ENCODE assay signal across 30 cellular contexts in genomic region chr13:98739023-98739422, GRCh38. TPM values are rescaled to one million over a fixed set of nuclear protein-coding genes. Genes with fewer than 3 reads are reported as not detected.
DNase-seq lines count a peak whose midpoint lies in the region; ATAC-seq, FAIRE-seq and TF ChIP-seq lines count a peak whose summit lies in the region.
"Had no signal": no experiment of that assay in that cellular context is flagged by ENCODE, and none has a peak within 500 bp of the region (broad histone marks: within the 10 kb centered on the region; RNA-seq: fewer than 3 reads in every experiment).

No MANE protein-coding gene starts in this region.

- no peak for TF ChIP-seq EP300 in HepG2 (IDR thresholded peaks at IDR 0.05; ENCODE audit: low read depth in 2 of 2, low read length in 2 of 2)
- TF ChIP-seq EP300 in HepG2 (CRISPR knock-in tag; IDR thresholded peaks at IDR 0.05; ENCODE audit: borderline replicate concordance) = no peak

- H3K9me3 ChIP-seq in HepG2 (ENCODE audit: low read length) (peaks cover 15% of the 10 kb centered on the region; the same call in 1 of the 2 replicates), right lobe of liver (no peaks in the 10 kb centered on the region), liver (ENCODE audit: control insufficient read depth in 4 of 4, low read length in 3 of 4) (no peaks in the 10 kb centered on the region)
- H3K9me3 ChIP-seq: BE2C had no signal

- POLR2A ChIA-PET in HepG2 (lab: Yijun Ruan, JAX) = no interaction called here

- no peak overlapping the region for H3K27ac ChIP-seq in HepG2 (ENCODE audit: extremely low read length, insufficient read depth, low read length)
- no peak overlapping the region for H3K27ac ChIP-seq in right lobe of liver
- H3K27ac ChIP-seq in liver (ENCODE audit: low read depth in 1 of 2, low read length in 2 of 2) = no peak overlapping the region
- H3K27ac ChIP-seq: BLaER1 had no signal

- 8% methylated on average over 1 of the region's 1 CpG for WGBS in HepG2 (ENCODE audit: low lambda C conversion rate)
- 43% methylated on average over 1 of the region's 1 CpG for WGBS in right lobe of liver (ENCODE audit: insufficient coverage, low coverage, low lambda C conversion rate, missing lambda C conversion rate)
- 44% methylated on average over 1 of the region's 1 CpG for WGBS in liver

- TF ChIP-seq RAD21 in HepG2 (CRISPR knock-in tag; IDR thresholded peaks at IDR 0.05) (no peak), liver (IDR thresholded peaks at IDR 0.05) (no peak)

- intact Hi-C loops in HepG2 (cut with micrococcal nuclease; ENCODE audit: unreplicated experiment) = no loop called here
- intact Hi-C loops in right lobe of liver (cut with DNase I) = no loop called here

- no peak for FAIRE-seq in HepG2 (lab: Jason Lieb, UNC)
- FAIRE-seq: A204.1, GM12878, GM12892, GM18507 had no signal

- in situ Hi-C loops in HepG2 (cut with HindIII; ENCODE audit: extremely low pct_ligation_motif_present, low pct_unique_long_range_greater_than_20kb) = no loop called here

- no peaks in the 10 kb centered on the region for H3K79me2 ChIP-seq in HepG2 (ENCODE audit: insufficient read depth, low read length)

- DNase-seq in HepG2 (ENCODE audit: low spot score) (no peak), right lobe of liver (no peak), SIG-M5 (lab: John Stamatoyannopoulos, UW) (no peak)
- DNase-seq: 8988T; ACHN; BE2C; C1 segment of cervical spinal cord; CD4-positive, alpha-beta memory T cell; CD4-positive, CD25-positive, alpha-beta regulatory T cell; CD8-positive, alpha-beta memory T cell; COR-L47; DMS 273 treated with DMSO at 0.1 percent for 48 hours; DMS153; DMS53; DMS79; DND-41; EL; GDM1 had no signal

- H3K4me1 ChIP-seq in HepG2 (ENCODE audit: insufficient read depth, low read length) (peaks cover 29% of the 10 kb centered on the region), right lobe of liver (peaks cover 0 to 14% (median 0%) of the 10 kb centered on the region in 4 donors), liver (ENCODE audit: control insufficient read depth in 4 of 4, insufficient read depth in 4 of 4, low read length in 3 of 4) (peaks cover 0 to 19% (median 3%) of the 10 kb centered on the region in 4 donors)
- H3K4me1 ChIP-seq: BE2C, BLaER1 had no signal

- BruUV-seq in HepG2 (replicated peaks; lab: Mats Ljungman, UMichigan) = no TSS peak

- TF ChIP-seq POLR2A in HepG2 (IDR thresholded peaks at IDR 0.05; ENCODE audit: insufficient read depth in 1 of 2, low read depth in 2 of 2, low read length in 2 of 2) (no peak), right lobe of liver (IDR thresholded peaks at IDR 0.05) (no peak)

- H3K36me3 ChIP-seq in HepG2 (replicated peaks in 1 of 2; ENCODE audit: control insufficient read depth in 1 of 2, insufficient read depth in 2 of 2, low read length in 2 of 2) (no peaks in the 10 kb centered on the region), right lobe of liver (no peaks in the 10 kb centered on the region), liver (ENCODE audit: control insufficient read depth in 4 of 4, insufficient read depth in 3 of 4, low read depth in 1 of 4, low read length in 3 of 4) (no peaks in the 10 kb centered on the region)
- H3K36me3 ChIP-seq: BE2C, BLaER1 had no signal

- no peaks in the 10 kb centered on the region for H4K20me1 ChIP-seq in HepG2 (ENCODE audit: insufficient read depth, low read length)
- H4K20me1 ChIP-seq: BLaER1 had no signal

- H3K4me3 ChIP-seq in HepG2 (replicated peaks in 1 of 3; ENCODE audit: insufficient read depth in 1 of 3, low read depth in 2 of 3, low read length in 3 of 3) (no peak overlapping the region), right lobe of liver (no peak overlapping the region), liver (ENCODE audit: low read depth in 1 of 3, low read length in 3 of 3) (no peak overlapping the region)
- H3K4me3 ChIP-seq: BLaER1, GM12878 had no signal

- ATAC-seq in HepG2 (no peak), right lobe of liver (no peak), GM21737 (IDR thresholded peaks at IDR 0.05; ENCODE audit: unreplicated experiment) (no peak)
- ATAC-seq: GM12878 had no signal

- no peaks in the 10 kb centered on the region for H3K27me3 ChIP-seq in HepG2 (ENCODE audit: control insufficient read depth in 1 of 2, insufficient read depth in 2 of 2, low read length in 2 of 2)
- H3K27me3 ChIP-seq in right lobe of liver = no peaks in the 10 kb centered on the region
- no peaks in the 10 kb centered on the region for H3K27me3 ChIP-seq in liver (ENCODE audit: control insufficient read depth in 4 of 4, insufficient read depth in 4 of 4, low read length in 3 of 4)
- H3K27me3 ChIP-seq: BE2C, BLaER1 had no signal

- H3K9ac ChIP-seq in HepG2 (ENCODE audit: insufficient read depth, low read depth, low read length) = no peak overlapping the region
- H3K9ac ChIP-seq in liver (ENCODE audit: low read depth in 1 of 2, low read length in 2 of 2) = no peak overlapping the region
- H3K9ac ChIP-seq: BLaER1 had no signal

- H3K4me2 ChIP-seq in HepG2 (ENCODE audit: low read depth, low read length) = no peak overlapping the region
- H3K4me2 ChIP-seq: BLaER1 had no signal

- CTCF ChIA-PET in HepG2 (lab: Yijun Ruan, JAX; ENCODE audit: low intra/inter-chr PET ratio, low total read pairs) = no interaction called here

- TF ChIP-seq CTCF in HepG2 (CRISPR knock-in tag; IDR thresholded peaks at IDR 0.05) = no peak
- no peak for TF ChIP-seq CTCF in right lobe of liver (IDR thresholded peaks at IDR 0.05)
- TF ChIP-seq CTCF in liver (IDR thresholded peaks at IDR 0.05; ENCODE audit: low read depth, low read length, missing input control) = no peak

- H2AFZ ChIP-seq in HepG2 (ENCODE audit: low read length) = no peak overlapping the region

TF ChIP-seq in HepG2, 621 proteins besides CTCF, POLR2A, EP300 and RAD21:
- TF ChIP-seq AGO2 (optimal IDR thresholded peaks at IDR 0.05; ENCODE audit: low read depth, low read length) (no peak), HNF4G (IDR thresholded peaks at IDR 0.05; ENCODE audit: borderline replicate concordance, low read depth, low read length) (0 out of 2 replicates have a peak, but pooled peaks have one; percentile 5), HNF4G (CRISPR knock-in tag; IDR thresholded peaks at IDR 0.05; ENCODE audit: borderline replicate concordance, low read depth) (no peak), KDM1A (CRISPR knock-in tag; IDR thresholded peaks at IDR 0.05) (no peak)
- TF ChIP-seq, protein P1, sequence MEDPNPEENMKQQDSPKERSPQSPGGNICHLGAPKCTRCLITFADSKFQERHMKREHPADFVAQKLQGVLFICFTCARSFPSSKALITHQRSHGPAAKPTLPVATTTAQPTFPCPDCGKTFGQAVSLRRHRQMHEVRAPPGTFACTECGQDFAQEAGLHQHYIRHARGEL (CRISPR knock-in tag; IDR thresholded peaks at IDR 0.05) = no peak

TF ChIP-seq in liver, 16 proteins besides CTCF, POLR2A, EP300 and RAD21:
- TF ChIP-seq GABPA (IDR thresholded peaks at IDR 0.05 in 1 of 2, conservative IDR thresholded peaks at IDR 0.05 in 1 of 2) (no peak), FOXA2 (IDR thresholded peaks at IDR 0.05) (no peak), NR2F2 (IDR thresholded peaks at IDR 0.05) (no peak), HNF4A (conservative IDR thresholded peaks at IDR 0.05) (peak; percentile 26 to 54), HNF4G (IDR thresholded peaks at IDR 0.05) (no peak)

RNA-seq across cellular contexts. Expression of gene SLC15A1, which starts 13.4 kb away (rescaled TPM):
- 0.20 TPM in 2 replicates for total RNA-seq in HepG2 (2016; rRNA removed; fragmentation: Illumina TruSeq; extraction: Trizol)
- not detected in 2 replicates for total RNA-seq in HepG2 (2016; cell fraction: cytosol; rRNA removed; fragmentation: Illumina TruSeq; extraction: Trizol; ENCODE audit: low read depth)
- total RNA-seq in HepG2 (2016; cell fraction: insoluble cytoplasmic fraction; rRNA removed; fragmentation: Illumina TruSeq; extraction: Trizol) = 0.11 and 0.19 TPM in 2 replicates
- total RNA-seq in HepG2 (2016; cell fraction: membrane; rRNA removed; fragmentation: Illumina TruSeq; extraction: Trizol) = 0.15 and 0.17 TPM in 2 replicates
- total RNA-seq in HepG2 (2016; cell fraction: nucleus; rRNA removed; fragmentation: Illumina TruSeq; extraction: Trizol) = 0.19 and 0.31 TPM in 2 replicates
- 0.17 and 0.20 TPM in 2 replicates for polyA plus RNA-seq in HepG2 (2011; rRNA removed)
- 0.15 and 0.17 TPM in 2 replicates for polyA plus RNA-seq in HepG2 (2011; cell fraction: cytosol; rRNA removed)
- 0.27 and 0.61 TPM in 2 replicates for polyA plus RNA-seq in HepG2 (2011; cell fraction: nucleus; rRNA removed)
- 0.47 and 0.95 TPM in 2 replicates for polyA plus RNA-seq in HepG2 (2012)
- polyA plus RNA-seq in HepG2 (2016; cell fraction: cytosol; fragmentation: Illumina TruSeq; extraction: Trizol; ENCODE audit: low read depth) = 0.03 TPM in 1 of 2 replicates, not detected in the other
- 0.08 and 0.12 TPM in 2 replicates for polyA plus RNA-seq in HepG2 (2016; cell fraction: insoluble cytoplasmic fraction; fragmentation: Illumina TruSeq; extraction: Trizol; ENCODE audit: low read depth)
- 0.07 TPM in 2 replicates for polyA plus RNA-seq in HepG2 (2016; cell fraction: membrane; fragmentation: Illumina TruSeq; extraction: Trizol; ENCODE audit: low read depth)
- 0.33 and 0.34 TPM in 2 replicates for polyA plus RNA-seq in HepG2 (2016; cell fraction: nucleus; fragmentation: Illumina TruSeq; extraction: Trizol; ENCODE audit: insufficient read depth, low read depth)
- polyA minus RNA-seq in HepG2 (2011; rRNA and poly(A)+ RNA removed; ENCODE audit: low replicate concordance) = 0.50 TPM in 1 of 2 replicates, not detected in the other
- polyA minus RNA-seq in HepG2 (2011; cell fraction: cytosol; rRNA and poly(A)+ RNA removed) = not detected in 2 replicates
- polyA minus RNA-seq in HepG2 (2011; cell fraction: nucleus; rRNA and poly(A)+ RNA removed) = 0.52 and 0.99 TPM in 2 replicates
- 10 to 100 TPM; 13.5 to 26.8 (median 17.3) TPM for total RNA-seq in right lobe of liver
- 10 to 100 TPM in 1 of 2 donors, 1 to 10 TPM in 1; 8.4 to 19.7 TPM for total RNA-seq in liver
- 10 to 100 TPM in 1 of 2 donors, 1 to 10 TPM in 1; 5.8 to 14.8 TPM for polyA plus RNA-seq in liver
- total RNA-seq: A673; CD4-positive, alpha-beta memory T cell; CD4-positive, CD25-positive, alpha-beta regulatory T cell; CD8-positive, alpha-beta memory T cell; Daoy; G401; GM12878 had no signal
- polyA plus RNA-seq: AG04450; CD14-positive monocyte; CD4-positive, alpha-beta memory T cell; CD4-positive, CD25-positive, alpha-beta regulatory T cell; CD8-positive, alpha-beta memory T cell; GM12878 had no signal

Comparison
In these comparisons a context has a peak if more than half of its experiments do, and no peak if none do; other contexts are left out.
1. RNA of gene SLC15A1, which starts 13.4 kb away (total RNA-seq): 8.4 to 19.7 TPM in liver and 13.5 to 26.8 TPM in right lobe of liver; 0.11 to 0.31 TPM in HepG2; every median in the first group is over 4 times any median in the second.